In genomic region chr1:211752317-211752716, GRCh38 we compare ENCODE assay signal across 17 cellular contexts.
DNase-seq lines count a peak whose midpoint lies in the region; TF ChIP-seq lines count a peak whose summit lies in the region.
"Had no signal": no experiment of that assay in that cellular context is flagged by ENCODE, and none has a peak within 500 bp of the region (broad histone marks: within the 10 kb centered on the region; RNA-seq: fewer than 3 reads in every experiment).

No MANE protein-coding gene starts in this region.

- no peak for TF ChIP-seq CTCF in H9 (conservative IDR thresholded peaks at IDR 0.05)
- TF ChIP-seq CTCF in dorsolateral prefrontal cortex (IDR thresholded peaks at IDR 0.05 in 54 of 56, conservative IDR thresholded peaks at IDR 0.05 in 2 of 56; ENCODE audit: low read depth in 1 of 56, partially characterized antibody in 56 of 56) = no peak
- TF ChIP-seq CTCF in progenitor cell of endocrine pancreas (IDR thresholded peaks at IDR 0.05; ENCODE audit: unreplicated experiment) = no peak
- no peak for TF ChIP-seq CTCF in endothelial cell (IDR thresholded peaks at IDR 0.05; ENCODE audit: unreplicated experiment)

- no peak overlapping the region for H2BK15ac ChIP-seq in H9 (ENCODE audit: low read depth, low read length)

- no peak overlapping the region for H3K23ac ChIP-seq in H9 (ENCODE audit: insufficient read length, low read depth, low read length)

- no peak overlapping the region for H2BK20ac ChIP-seq in H9 (ENCODE audit: low read depth, low read length, poor library complexity, severe bottlenecking)

- peaks cover under 1 to 1% of the 10 kb centered on the region in 2 experiments; a peak in 1 of 5 replicates for H3K9me3 Mint-ChIP-seq in H9
- H3K9me3 Mint-ChIP-seq in progenitor cell of endocrine pancreas (ENCODE audit: low read depth) = no peaks in the 10 kb centered on the region
- no peaks in the 10 kb centered on the region for H3K9me3 Mint-ChIP-seq in endothelial cell (ENCODE audit: unreplicated experiment)
- H3K9me3 Mint-ChIP-seq: CD14-positive monocyte had no signal

- no peak overlapping the region for H4K8ac ChIP-seq in H9 (replicated peaks; ENCODE audit: insufficient read length, low read depth, low read length)

- no peaks in the 10 kb centered on the region for H4K20me1 ChIP-seq in H9 (ENCODE audit: control insufficient read depth, insufficient read depth, insufficient read length)

- H3K27ac ChIP-seq in H9 (ENCODE audit: insufficient read length, low read depth, low read length) (no peak overlapping the region), dorsolateral prefrontal cortex (peak overlapping the region in 46 of 59 donors; percentile 7 to 100 (median 71))
- H3K27ac ChIP-seq: HL-60, SJSA1 had no signal

- no peak overlapping the region for H3K18ac ChIP-seq in H9 (ENCODE audit: insufficient read length, low read depth, low read length)

- no peaks in the 10 kb centered on the region for H3K79me2 ChIP-seq in H9 (ENCODE audit: insufficient read depth, low read length)

- H3K4me1 Mint-ChIP-seq in H9 = peaks cover 26 to 43% of the 10 kb centered on the region in 2 experiments
- H3K4me1 Mint-ChIP-seq in progenitor cell of endocrine pancreas (ENCODE audit: low read depth) = peaks cover 36% of the 10 kb centered on the region
- H3K4me1 Mint-ChIP-seq in endothelial cell (ENCODE audit: unreplicated experiment) = no peaks in the 10 kb centered on the region
- H3K4me1 Mint-ChIP-seq: CD14-positive monocyte had no signal

- no CpG with 5 or more reads among the region's 4 CpGs for whole genome bisulfite sequencing in H9 (ENCODE audit: extremely low coverage, insufficient read length, low lambda C conversion rate)

- no peak overlapping the region for H3K4me3 Mint-ChIP-seq in H9
- peak overlapping the region; percentile 43 for H3K4me3 Mint-ChIP-seq in progenitor cell of endocrine pancreas (ENCODE audit: low read depth)
- H3K4me3 Mint-ChIP-seq in endothelial cell (ENCODE audit: unreplicated experiment) = no peak overlapping the region
- H3K4me3 Mint-ChIP-seq: CD14-positive monocyte had no signal

- H3K27me3 ChIP-seq in H9 (ENCODE audit: insufficient read depth, low read length) (no peaks in the 10 kb centered on the region), dorsolateral prefrontal cortex (no peaks in the 10 kb centered on the region)
- H3K27me3 ChIP-seq: SJSA1 had no signal

- no peak overlapping the region for H2AK5ac ChIP-seq in H9 (ENCODE audit: insufficient read length, low read length)

- no peak overlapping the region for H4K5ac ChIP-seq in H9 (ENCODE audit: insufficient read length, low read depth, low read length)

- H3K27me3 Mint-ChIP-seq in H9 (ENCODE audit: low read depth) (no peaks in the 10 kb centered on the region), progenitor cell of endocrine pancreas (no peaks in the 10 kb centered on the region), endothelial cell (ENCODE audit: unreplicated experiment) (peaks cover 1% of the 10 kb centered on the region)

- no peak overlapping the region for H3K9ac ChIP-seq in H9 (ENCODE audit: extremely low read depth, insufficient read length, low read length)

- H2BK120ac ChIP-seq in H9 (ENCODE audit: low read depth, low read length, poor library complexity, severe bottlenecking) = no peak overlapping the region

- intact Hi-C loops in dorsolateral prefrontal cortex (cut with DNase I) = no loop called here

- no peak overlapping the region for H2AFZ ChIP-seq in H9 (ENCODE audit: low read length)

- H3K79me1 ChIP-seq in H9 (ENCODE audit: insufficient read depth, low read depth, low read length, poor library complexity, severe bottlenecking) = no peaks in the 10 kb centered on the region

- H3K56ac ChIP-seq in H9 (ENCODE audit: insufficient read length, low read depth, low read length) = no peak overlapping the region

- DNase-seq in H9 = no peak
- DNase-seq in NCI-H82 treated with DMSO at 0.1 percent for 48 hours (lab: John Stamatoyannopoulos, UW; ENCODE audit: unreplicated experiment) = peak; percentile 79
- no peak for DNase-seq in dorsolateral prefrontal cortex
- no peak for DNase-seq in progenitor cell of endocrine pancreas (ENCODE audit: low spot score, unreplicated experiment)
- DNase-seq in HuH-7 (ENCODE audit: low spot score) = no peak
- no peak for DNase-seq in activated CD8-positive, alpha-beta memory T cell treated with anti-CD3 and anti-CD28 coated beads, Interleukin-2, amount 50 U/mL, for 4 hours
- no peak for DNase-seq in endothelial cell (ENCODE audit: low spot score)
- DNase-seq: DMS53, KG1, NCI-H1048, NCI-H146, NCI-H2081 treated with DMSO at 0.1 percent for 48 hours, NCI-H510A, NCI-H774 had no signal

- peak overlapping the region; percentile 20 to 89 (median 30); a peak in 4 of 7 replicates for H3K27ac Mint-ChIP-seq in H9
- H3K27ac Mint-ChIP-seq in progenitor cell of endocrine pancreas = peak overlapping the region; percentile 85
- H3K27ac Mint-ChIP-seq in endothelial cell (ENCODE audit: unreplicated experiment) = no peak overlapping the region

- H3K4me1 ChIP-seq in H9 (ENCODE audit: insufficient read depth, low read length) = no peaks in the 10 kb centered on the region
- H3K4me1 ChIP-seq: SJSA1 had no signal

- no peak overlapping the region for H3K4me2 ChIP-seq in H9 (ENCODE audit: insufficient read depth, insufficient read length, low read length)

- no peak overlapping the region for H3T11ph ChIP-seq in H9 (ENCODE audit: low read length)

- no peak overlapping the region for H3K14ac ChIP-seq in H9 (ENCODE audit: insufficient read depth, low read length)

- H3K4ac ChIP-seq in H9 (ENCODE audit: low read depth, low read length) = no peak overlapping the region

- H4K91ac ChIP-seq in H9 (ENCODE audit: insufficient read length, low read depth, low read length) = no peak overlapping the region

- H3K9me3 ChIP-seq in H9 (ENCODE audit: control insufficient read depth, low read depth, low read length) = no peaks in the 10 kb centered on the region
- H3K9me3 ChIP-seq: SJSA1 had no signal

- H3K36me3 Mint-ChIP-seq in H9 (ENCODE audit: insufficient read depth in 1 of 3, low read depth in 3 of 3) (peaks cover 2 to 3% (median 2%) of the 10 kb centered on the region in 3 experiments; a peak in 4 of 7 replicates), progenitor cell of endocrine pancreas (ENCODE audit: insufficient read depth) (peaks cover 8% of the 10 kb centered on the region), endothelial cell (ENCODE audit: low read depth, unreplicated experiment) (peaks cover 4% of the 10 kb centered on the region)

- H3K23me2 ChIP-seq in H9 (ENCODE audit: insufficient read length, low read depth, low read length, poor library complexity, severe bottlenecking) = no peaks in the 10 kb centered on the region

- H2BK12ac ChIP-seq in H9 (ENCODE audit: insufficient read length, low read depth, low read length) = no peak overlapping the region

- H3K4me3 ChIP-seq in dorsolateral prefrontal cortex = no peak overlapping the region
- H3K4me3 ChIP-seq: SJSA1 had no signal

- H2BK5ac ChIP-seq in H9 (ENCODE audit: insufficient read length, low read length) = no peak overlapping the region
